ENCODE assay signal across 16 cellular contexts in genomic region chr9:91151741-91152095, GRCh38.
A peak's percentile ranks its signal among the peaks of the same experiment; 100 is the strongest.
DNase-seq lines count a peak whose midpoint lies in the region; ATAC-seq, FAIRE-seq and TF ChIP-seq lines count a peak whose summit lies in the region.
"Had no signal": no experiment of that assay in that cellular context is flagged by ENCODE, and none has a peak within 500 bp of the region (broad histone marks: within the 10 kb centered on the region; RNA-seq: fewer than 3 reads in every experiment).

No MANE protein-coding gene starts in this region.

- H3K79me2 ChIP-seq in astrocyte (ENCODE audit: insufficient read depth, low read length) = no peaks in the 10 kb centered on the region

- CTCF ChIA-PET in CD8-positive, alpha-beta memory T cell (lab: Charles Lee) = interaction anchor here (1.5 to 2.0 kb wide), 3 partner anchors 23 to 52 kb away, joined by 4 to 5 read pairs (median 5); no protein-coding TSS in a partner anchor

- peak overlapping the region in 6 of 8 donors; percentile 49 to 93 (median 83) for H3K27ac Mint-ChIP-seq in CD8-positive, alpha-beta memory T cell
- H3K27ac Mint-ChIP-seq in astrocyte (ENCODE audit: unreplicated experiment) = no peak overlapping the region
- peak overlapping the region; percentile 96 for H3K27ac Mint-ChIP-seq in stimulated activated memory B cell treated with anti-CD40 and anti-IgM and Interleukin-4, amounts not matched to agents 10 μg/mL and 1 μg/mL and 100 μg/mL, for 72 hours
- H3K27ac Mint-ChIP-seq: H9, nephron had no signal

- peaks cover 0 to 11% (median 5%) of the 10 kb centered on the region in 3 donors for H3K36me3 Mint-ChIP-seq in CD8-positive, alpha-beta memory T cell
- H3K36me3 Mint-ChIP-seq in astrocyte (ENCODE audit: low read depth, unreplicated experiment) = peaks cover 3% of the 10 kb centered on the region
- no peaks in the 10 kb centered on the region for H3K36me3 Mint-ChIP-seq in stimulated activated memory B cell treated with anti-CD40 and anti-IgM and Interleukin-4, amounts not matched to agents 10 μg/mL and 1 μg/mL and 100 μg/mL, for 72 hours

- no peak overlapping the region for H3K27ac ChIP-seq in CD8-positive, alpha-beta memory T cell (ENCODE audit: low read depth, low read length)
- H3K27ac ChIP-seq in astrocyte (ENCODE audit: low read depth, low read length) = no peak overlapping the region
- H3K27ac ChIP-seq: esophagus muscularis mucosa had no signal

- POLR2A ChIA-PET in CD8-positive, alpha-beta memory T cell (lab: Charles Lee) = interaction anchor here (1.0 to 1.6 kb wide), 2 partner anchors 41 to 51 kb away, joined by 3 to 10 read pairs; no protein-coding TSS in a partner anchor

- DNase-seq in CD8-positive, alpha-beta memory T cell = no peak
- peak; percentile 60 for DNase-seq in NB4 (ENCODE audit: low read depth)
- DNase-seq in astrocyte (ENCODE audit: low read depth) = no peak
- no peak for DNase-seq in GM12891 (ENCODE audit: insufficient read length, low spot score)
- no peak for DNase-seq in MG63
- DNase-seq: Caco-2, H9, left colon, NCI-H446 treated with DMSO at 0.1 percent for 48 hours, right cardiac atrium had no signal

- TF ChIP-seq CTCF in NB4 (IDR thresholded peaks at IDR 0.05; ENCODE audit: low read depth, low read length) = no peak
- TF ChIP-seq CTCF in astrocyte (IDR thresholded peaks at IDR 0.05; ENCODE audit: insufficient read depth, low read depth, low read length) = no peak

- peaks cover 55 to 75% (median 61%) of the 10 kb centered on the region in 3 donors for H3K4me1 Mint-ChIP-seq in CD8-positive, alpha-beta memory T cell
- peaks cover 6% of the 10 kb centered on the region for H3K4me1 Mint-ChIP-seq in astrocyte (ENCODE audit: low read depth, unreplicated experiment)
- peaks cover 69% of the 10 kb centered on the region for H3K4me1 Mint-ChIP-seq in stimulated activated memory B cell treated with anti-CD40 and anti-IgM and Interleukin-4, amounts not matched to agents 10 μg/mL and 1 μg/mL and 100 μg/mL, for 72 hours
- H3K4me1 Mint-ChIP-seq: nephron had no signal

- H3K4me3 ChIP-seq in CD8-positive, alpha-beta memory T cell (ENCODE audit: low read length) = no peak overlapping the region
- H3K4me3 ChIP-seq in NB4 (ENCODE audit: low read depth, low read length) = no peak overlapping the region
- H3K4me3 ChIP-seq in astrocyte (ENCODE audit: insufficient read depth, low read depth, low read length) = no peak overlapping the region
- no peak overlapping the region for H3K4me3 ChIP-seq in MG63
- H3K4me3 ChIP-seq: esophagus muscularis mucosa had no signal

- ATAC-seq in stimulated activated memory B cell treated with anti-CD40 and anti-IgM and Interleukin-4, amounts not matched to agents 10 μg/mL and 1 μg/mL and 100 μg/mL, for 72 hours = peak; percentile 58
- ATAC-seq in HG03354 (IDR thresholded peaks at IDR 0.05; ENCODE audit: poor library complexity, severe bottlenecking, unreplicated experiment) = no peak
- ATAC-seq: Panc1, right cardiac atrium had no signal

- H3K9me3 ChIP-seq in CD8-positive, alpha-beta memory T cell (ENCODE audit: low read length) = no peaks in the 10 kb centered on the region
- H3K9me3 ChIP-seq in astrocyte (ENCODE audit: insufficient read depth, low read depth, low read length) (no peaks in the 10 kb centered on the region), MG63 (no peaks in the 10 kb centered on the region)
- H3K9me3 ChIP-seq: Caco-2, esophagus muscularis mucosa had no signal

- no peak for FAIRE-seq in astrocyte (lab: Jason Lieb, UNC)
- FAIRE-seq in GM12891 (lab: Jason Lieb, UNC) = no peak
- FAIRE-seq: colon had no signal

- H3K4me3 Mint-ChIP-seq in CD8-positive, alpha-beta memory T cell = peak overlapping the region in 5 of 7 donors; percentile 63 to 84 (median 73)
- peak overlapping the region; percentile 45 for H3K4me3 Mint-ChIP-seq in astrocyte (ENCODE audit: unreplicated experiment)
- peak overlapping the region; percentile 50 for H3K4me3 Mint-ChIP-seq in stimulated activated memory B cell treated with anti-CD40 and anti-IgM and Interleukin-4, amounts not matched to agents 10 μg/mL and 1 μg/mL and 100 μg/mL, for 72 hours
- H3K4me3 Mint-ChIP-seq: H9, nephron had no signal

- H3K27me3 Mint-ChIP-seq in CD8-positive, alpha-beta memory T cell = no peaks in the 10 kb centered on the region
- no peaks in the 10 kb centered on the region for H3K27me3 Mint-ChIP-seq in astrocyte (ENCODE audit: low read depth, unreplicated experiment)
- no peaks in the 10 kb centered on the region for H3K27me3 Mint-ChIP-seq in stimulated activated memory B cell treated with anti-CD40 and anti-IgM and Interleukin-4, amounts not matched to agents 10 μg/mL and 1 μg/mL and 100 μg/mL, for 72 hours

- no peak overlapping the region for H3K9ac ChIP-seq in astrocyte (ENCODE audit: low read length)

- no peaks in the 10 kb centered on the region for H4K20me1 ChIP-seq in astrocyte (ENCODE audit: insufficient read depth, low read length)

- H3K36me3 ChIP-seq in CD8-positive, alpha-beta memory T cell (ENCODE audit: insufficient read depth, low read length) = no peaks in the 10 kb centered on the region
- H3K36me3 ChIP-seq in astrocyte (ENCODE audit: insufficient read depth, low read length) (no peaks in the 10 kb centered on the region), MG63 (no peaks in the 10 kb centered on the region)
- H3K36me3 ChIP-seq: esophagus muscularis mucosa had no signal

- H3K4me2 ChIP-seq in astrocyte (ENCODE audit: low read length) = no peak overlapping the region

- H3K4me1 ChIP-seq in CD8-positive, alpha-beta memory T cell (ENCODE audit: insufficient read depth, low read length) = peaks cover 26% of the 10 kb centered on the region
- H3K4me1 ChIP-seq in astrocyte (ENCODE audit: insufficient read depth, low read length) = peaks cover 5% of the 10 kb centered on the region
- H3K4me1 ChIP-seq: Caco-2, esophagus muscularis mucosa had no signal

- H2AFZ ChIP-seq in astrocyte (ENCODE audit: low read depth, low read length) = no peak overlapping the region

- no peaks in the 10 kb centered on the region for H3K27me3 ChIP-seq in CD8-positive, alpha-beta memory T cell (ENCODE audit: insufficient read depth, low read length, poor library complexity, severe bottlenecking)
- H3K27me3 ChIP-seq in astrocyte (ENCODE audit: insufficient read depth, low read length) = no peaks in the 10 kb centered on the region
- no peaks in the 10 kb centered on the region for H3K27me3 ChIP-seq in MG63
- H3K27me3 ChIP-seq: esophagus muscularis mucosa had no signal

- TF ChIP-seq POLR2A in NB4 (IDR thresholded peaks at IDR 0.05; ENCODE audit: extremely low read depth, insufficient read length) (no peak), GM12891 (IDR thresholded peaks at IDR 0.05; ENCODE audit: low read depth, low read length) (no peak)

- H3K9me3 Mint-ChIP-seq in CD8-positive, alpha-beta memory T cell = peaks cover 0 to 3% (median 0%) of the 10 kb centered on the region in 5 donors
- H3K9me3 Mint-ChIP-seq in astrocyte (ENCODE audit: unreplicated experiment) = peaks cover 20% of the 10 kb centered on the region
- peaks cover 2% of the 10 kb centered on the region for H3K9me3 Mint-ChIP-seq in stimulated activated memory B cell treated with anti-CD40 and anti-IgM and Interleukin-4, amounts not matched to agents 10 μg/mL and 1 μg/mL and 100 μg/mL, for 72 hours

TF ChIP-seq in GM12891, 5 proteins besides CTCF, POLR2A, EP300 and RAD21:
- no peak for TF ChIP-seq SPI1 (IDR thresholded peaks at IDR 0.05; ENCODE audit: low read depth, low read length)
- TF ChIP-seq PAX5 (IDR thresholded peaks at IDR 0.05; ENCODE audit: insufficient read depth, low read length, severe bottlenecking) = no peak
- no peak for TF ChIP-seq POU2F2 (IDR thresholded peaks at IDR 0.05; ENCODE audit: low read depth, low read length)
- TF ChIP-seq TAF1 (IDR thresholded peaks at IDR 0.05; ENCODE audit: low read depth, low read length) = no peak
- TF ChIP-seq POLR2AphosphoS5 (IDR thresholded peaks at IDR 0.05; ENCODE audit: low read depth, low read length) = no peak
